22 cellular contexts compared by ENCODE assay signal in the genomic region with DNA sequence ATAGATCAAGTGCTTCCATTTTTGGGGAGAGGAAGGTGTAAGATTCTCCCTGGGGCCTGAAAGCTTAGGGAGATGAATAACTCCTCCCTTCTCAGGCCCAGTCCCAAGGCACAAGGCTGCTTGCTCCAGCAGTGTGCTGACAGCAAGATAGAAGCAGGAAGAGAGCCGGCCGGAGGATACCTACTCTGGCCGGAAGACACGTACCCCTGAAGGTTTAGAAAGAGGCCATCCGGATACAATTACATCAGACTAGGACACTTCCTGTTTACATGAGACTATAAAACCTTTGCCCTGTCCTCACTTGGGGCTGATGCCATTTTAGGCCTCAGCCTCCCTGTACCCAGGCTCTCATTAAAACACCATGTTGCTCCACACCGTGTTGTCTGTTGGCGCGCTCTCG.
"Had no signal": no experiment of that assay in that cellular context is flagged by ENCODE, and none has a peak within 500 bp of the region (broad histone marks: within the 10 kb centered on the region; RNA-seq: fewer than 3 reads in every experiment).

No MANE protein-coding gene starts in this region.

- H3K9ac ChIP-seq: SK-N-SH had no signal

- H3K27ac ChIP-seq: RWPE1 had no signal

- DNase-seq: KBM-7, MV-4-11, NCI-H1048, NCI-H1105, NCI-H1417, NCI-H1436 treated with DMSO at 0.1 percent for 48 hours, NCI-H1694, NCI-H187 treated with DMSO at 0.1 percent for 48 hours, NCI-H2029 treated with DMSO at 0.1 percent for 48 hours, NCI-H2171 treated with DMSO at 0.1 percent for 48 hours, NCI-H345, NCI-H446 treated with DMSO at 0.1 percent for 48 hours, NCI-H510A treated with DMSO at 0.1 percent for 48 hours, NCI-H526, NCI-H82, PC-3, SHP77, SK-N-SH, SW 1271, T-cell had no signal

- H3K4me2 ChIP-seq: SK-N-SH had no signal

- H3K9me3 ChIP-seq: SK-N-SH had no signal

- ATAC-seq: Panc1, PC-3, T-cell had no signal
